ENCODE assay signal across 14 cellular contexts in genomic region chr3:53043738-53044137, GRCh38. TPM values are rescaled to one million over a fixed set of nuclear protein-coding genes. Genes with fewer than 3 reads are reported as not detected.
DNase-seq lines count a peak whose midpoint lies in the region; ATAC-seq and TF ChIP-seq lines count a peak whose summit lies in the region.
"Had no signal": no experiment of that assay in that cellular context is flagged by ENCODE, and none has a peak within 500 bp of the region (broad histone marks: within the 10 kb centered on the region; RNA-seq: fewer than 3 reads in every experiment).

No MANE protein-coding gene starts in this region.

- H3K27ac Mint-ChIP-seq in CD4-positive, alpha-beta T cell, result peak overlapping the region; percentile 99
- peak overlapping the region; percentile 43 for H3K27ac Mint-ChIP-seq in activated naive CD8-positive, alpha-beta T cell treated with anti-CD3 and anti-CD28 coated beads for 36 hours
- no peak overlapping the region for H3K27ac Mint-ChIP-seq in neural crest cell (ENCODE audit: unreplicated experiment)
- H3K27ac Mint-ChIP-seq: WTC11 had no signal

- 0 out of 2 replicates have a peak overlapping the region, but pooled peaks have one; percentile 9 for H3K4me3 ChIP-seq in HEK293 (ENCODE audit: low read depth, low read length)

- H3K27me3 Mint-ChIP-seq in CD4-positive, alpha-beta T cell, result peaks cover 3% of the 10 kb centered on the region
- no peaks in the 10 kb centered on the region for H3K27me3 Mint-ChIP-seq in activated naive CD8-positive, alpha-beta T cell treated with anti-CD3 and anti-CD28 coated beads for 36 hours
- H3K27me3 Mint-ChIP-seq in neural crest cell (ENCODE audit: low read depth), result peaks cover 27% of the 10 kb centered on the region

- CTCF ChIA-PET in CD4-positive, alpha-beta T cell (lab: Charles Lee), result no interaction called here
- CTCF ChIA-PET in HEK293 (lab: Yijun Ruan, JAX), result interaction anchor here (0.7 to 0.9 kb wide), 3 partner anchors 20 to 1563 kb away, joined by 3 to 4 read pairs (median 3); no protein-coding TSS in a partner anchor

- peaks cover 70% of the 10 kb centered on the region for H3K4me1 Mint-ChIP-seq in CD4-positive, alpha-beta T cell (ENCODE audit: low read depth)
- peaks cover 51% of the 10 kb centered on the region for H3K4me1 Mint-ChIP-seq in activated naive CD8-positive, alpha-beta T cell treated with anti-CD3 and anti-CD28 coated beads for 36 hours
- H3K4me1 Mint-ChIP-seq in neural crest cell, result peaks cover 29% of the 10 kb centered on the region

- ATAC-seq in CD4-positive, alpha-beta T cell (ENCODE audit: poor library complexity), result no peak
- no peak for ATAC-seq in HG02852 (IDR thresholded peaks at IDR 0.05; ENCODE audit: unreplicated experiment)
- ATAC-seq in HG03342 (IDR thresholded peaks at IDR 0.05; ENCODE audit: unreplicated experiment), result no peak
- ATAC-seq: left cardiac atrium, WTC11 had no signal

- no peaks in the 10 kb centered on the region for H3K36me3 ChIP-seq in HEK293 (ENCODE audit: control insufficient read depth in 2 of 2, insufficient read depth in 1 of 2, low read length in 2 of 2)

- H3K4me3 Mint-ChIP-seq in CD4-positive, alpha-beta T cell, result peak overlapping the region; percentile 95
- peak overlapping the region; percentile 41 for H3K4me3 Mint-ChIP-seq in activated naive CD8-positive, alpha-beta T cell treated with anti-CD3 and anti-CD28 coated beads for 36 hours
- H3K4me3 Mint-ChIP-seq in neural crest cell, result peak overlapping the region; percentile 95

- TF ChIP-seq CTCF in CD4-positive, alpha-beta T cell (IDR thresholded peaks at IDR 0.05), result no peak
- no peak for TF ChIP-seq CTCF in HEK293 (tag by site-specific recombination; IDR thresholded peaks at IDR 0.05)
- TF ChIP-seq CTCF in neural crest cell (conservative IDR thresholded peaks at IDR 0.05), result no peak

- no peaks in the 10 kb centered on the region for H3K9me3 ChIP-seq in CD4-positive, alpha-beta T cell (ENCODE audit: control insufficient read depth, low read length)
- no peaks in the 10 kb centered on the region for H3K9me3 ChIP-seq in HEK293 (ENCODE audit: control insufficient read depth, insufficient read depth, low read depth, low read length)

- no peaks in the 10 kb centered on the region for H3K27me3 ChIP-seq in CD4-positive, alpha-beta T cell (ENCODE audit: control insufficient read depth, insufficient read depth, low read length)

- no peak overlapping the region for H3K27ac ChIP-seq in CD4-positive, alpha-beta T cell (ENCODE audit: low read depth, low read length)
- no peak overlapping the region for H3K27ac ChIP-seq in HEK293 (ENCODE audit: extremely low read depth, low read depth, low read length)
- H3K27ac ChIP-seq: GM23248 had no signal

- DNase-seq in CD4-positive, alpha-beta T cell, result no peak
- peak; percentile 8 for DNase-seq in activated naive CD8-positive, alpha-beta T cell treated with anti-CD3 and anti-CD28 coated beads for 36 hours
- DNase-seq in neural crest cell (ENCODE audit: low read depth, low spot score) (no peak), ecto neural progenitor cell (ENCODE audit: low spot score) (no peak)
- DNase-seq: GM23248, left cardiac atrium, NCI-H1105 treated with DMSO at 0.1 percent for 48 hours, NCI-H510A, occipital lobe had no signal

- intact Hi-C loops in CD4-positive, alpha-beta T cell (cut with DNase I, micrococcal nuclease), result loop anchor here (1.0 to 5.0 kb wide), 4 partner anchors 29 to 146 kb away; partner anchors contain the start of gene STIMATE (in 1 of the 2)

- POLR2A ChIA-PET in CD4-positive, alpha-beta T cell (lab: Charles Lee), result interaction anchor here (0.7 to 5.6 kb wide), 11 partner anchors 10 to 145 kb away, joined by 3 to 129 read pairs (median 5); no protein-coding TSS in a partner anchor
- POLR2A ChIA-PET in HEK293 (lab: Yijun Ruan, JAX), result no interaction called here

- H3K9me3 Mint-ChIP-seq in CD4-positive, alpha-beta T cell, result no peaks in the 10 kb centered on the region
- no peaks in the 10 kb centered on the region for H3K9me3 Mint-ChIP-seq in activated naive CD8-positive, alpha-beta T cell treated with anti-CD3 and anti-CD28 coated beads for 36 hours
- H3K9me3 Mint-ChIP-seq in neural crest cell, result no peaks in the 10 kb centered on the region
- H3K9me3 Mint-ChIP-seq: dendritic cell treated with granulocyte-macrophage colony-stimulating factor and Interleukin-4, amounts not matched to agents 40 ng/mL and 50 ng/mL, for 4 days; WTC11 had no signal

- H3K36me3 Mint-ChIP-seq in CD4-positive, alpha-beta T cell (ENCODE audit: low read depth), result peaks cover 13% of the 10 kb centered on the region
- H3K36me3 Mint-ChIP-seq in activated naive CD8-positive, alpha-beta T cell treated with anti-CD3 and anti-CD28 coated beads for 36 hours, result peaks cover 8% of the 10 kb centered on the region
- no peaks in the 10 kb centered on the region for H3K36me3 Mint-ChIP-seq in neural crest cell (ENCODE audit: low read depth)
- H3K36me3 Mint-ChIP-seq: WTC11 had no signal

- H3K4me1 ChIP-seq in HEK293 (ENCODE audit: control insufficient read depth, insufficient read depth, low read length), result peaks cover 4% of the 10 kb centered on the region

TF ChIP-seq in HEK293, 187 proteins besides CTCF, POLR2A, EP300 and RAD21:
- TF ChIP-seq SCRT1 (tag by site-specific recombination; IDR thresholded peaks at IDR 0.05; ENCODE audit: borderline replicate concordance) (no peak), ZNF239 (tag by site-specific recombination; IDR thresholded peaks at IDR 0.05) (no peak), ZNF580 (tag by site-specific recombination; IDR thresholded peaks at IDR 0.05) (no peak), ZNF571 (tag by site-specific recombination; IDR thresholded peaks at IDR 0.05) (no peak), ZNF692 (tag by site-specific recombination; IDR thresholded peaks at IDR 0.05) (0 out of 2 replicates have a peak, but pooled peaks have one; percentile 25)

RNA-seq across cellular contexts. Expression of gene SFMBT1, which starts 2.1 kb away (rescaled TPM):
- total RNA-seq in CD4-positive, alpha-beta T cell, result 10 to 100 TPM; 54.3 to 55.9 TPM
- total RNA-seq in activated naive CD8-positive, alpha-beta T cell treated with anti-CD3 and anti-CD28 coated beads for 36 hours, result 10 to 100 TPM; 19.7 to 21.9 TPM
- 19.8 and 20.6 TPM in 2 replicates for total RNA-seq in neural crest cell

Comparison
In these comparisons a context has a peak if more than half of its experiments do, and no peak if none do; other contexts are left out.
1. H3K4me3 Mint-ChIP-seq: peak in every context shown above with its lines; median percentile 95 in CD4-positive, alpha-beta T cell; 95 in neural crest cell; 41 in activated naive CD8-positive, alpha-beta T cell treated with anti-CD3 and anti-CD28 coated beads for 36 hours.